In genomic region chr9:93646640-93647178, GRCh38 we compare ENCODE assay signal across 1 cellular context.
TF ChIP-seq lines count a peak whose summit lies in the region.

No MANE protein-coding gene starts in this region.

TF ChIP-seq in WTC11, 78 proteins besides CTCF, POLR2A, EP300 and RAD21 (continued from another document):
- TF ChIP-seq ZBTB21 (CRISPR knock-in tag; IDR thresholded peaks at IDR 0.05; ENCODE audit: borderline replicate concordance) (no peak), FOXJ3 (CRISPR knock-in tag; IDR thresholded peaks at IDR 0.05; ENCODE audit: borderline replicate concordance) (no peak), ATF2 (CRISPR knock-in tag; IDR thresholded peaks at IDR 0.05; ENCODE audit: borderline replicate concordance, low read depth) (no peak), MLX (CRISPR knock-in tag; IDR thresholded peaks at IDR 0.05) (no peak), ZNF532 (CRISPR knock-in tag; IDR thresholded peaks at IDR 0.05; ENCODE audit: borderline replicate concordance) (no peak), PREB (CRISPR knock-in tag; IDR thresholded peaks at IDR 0.05; ENCODE audit: borderline replicate concordance) (no peak), ELF4 (CRISPR knock-in tag; IDR thresholded peaks at IDR 0.05; ENCODE audit: low read depth) (no peak), STAT6 (CRISPR knock-in tag; conservative IDR thresholded peaks at IDR 0.05; ENCODE audit: low read depth) (no peak), ATF3 (CRISPR knock-in tag; conservative IDR thresholded peaks at IDR 0.05) (no peak), HMGA2 (CRISPR knock-in tag; IDR thresholded peaks at IDR 0.05) (no peak)
